Comparison of ENCODE assay signal across 17 cellular contexts in genomic region chr7:16398211-16399017, GRCh38.
"Had no signal": no experiment of that assay in that cellular context is flagged by ENCODE, and none has a peak within 500 bp of the region (broad histone marks: within the 10 kb centered on the region; RNA-seq: fewer than 3 reads in every experiment).

No MANE protein-coding gene starts in this region.

- H3K4me3 ChIP-seq: lung, mucosa of descending colon, upper lobe of left lung had no signal

- FAIRE-seq: colon had no signal

- H3K27ac Mint-ChIP-seq: activated CD8-positive, alpha-beta memory T cell treated with anti-CD3 and anti-CD28 coated beads, Interleukin-2, amount 10 ng/mL, durations not matched to agents 7 days and 5 days; activated naive CD8-positive, alpha-beta T cell treated with anti-CD3 and anti-CD28 coated beads, Interleukin-2, amount 10 ng/mL, durations not matched to agents 7 days and 5 days had no signal

- H3K4me1 Mint-ChIP-seq: activated CD8-positive, alpha-beta memory T cell treated with anti-CD3 and anti-CD28 coated beads, Interleukin-2, amount 10 ng/mL, durations not matched to agents 7 days and 5 days; activated naive CD8-positive, alpha-beta T cell treated with anti-CD3 and anti-CD28 coated beads, Interleukin-2, amount 10 ng/mL, durations not matched to agents 7 days and 5 days had no signal

- H3K4me3 Mint-ChIP-seq: activated CD8-positive, alpha-beta memory T cell treated with anti-CD3 and anti-CD28 coated beads, Interleukin-2, amount 10 ng/mL, durations not matched to agents 7 days and 5 days; activated naive CD8-positive, alpha-beta T cell treated with anti-CD3 and anti-CD28 coated beads, Interleukin-2, amount 10 ng/mL, durations not matched to agents 7 days and 5 days; activated T-cell treated with anti-CD3 and anti-CD28 coated beads, Interleukin-2, amount 50 U/mL, for 4 hours; immature natural killer cell; naive thymus-derived CD8-positive, alpha-beta T cell had no signal

- H3K27me3 Mint-ChIP-seq: activated CD8-positive, alpha-beta memory T cell treated with anti-CD3 and anti-CD28 coated beads, Interleukin-2, amount 10 ng/mL, durations not matched to agents 7 days and 5 days; activated naive CD8-positive, alpha-beta T cell treated with anti-CD3 and anti-CD28 coated beads, Interleukin-2, amount 10 ng/mL, durations not matched to agents 7 days and 5 days; naive thymus-derived CD8-positive, alpha-beta T cell had no signal

- DNase-seq: activated CD4-positive, alpha-beta T cell treated with anti-CD3 and anti-CD28 coated beads, Interleukin-2, amount 50 U/mL, for 48 hours; activated CD4-positive, CD25-positive, alpha-beta regulatory T cell treated with anti-CD3 and anti-CD28 coated beads, Interleukin-2, amount 50 U/mL, for 72 hours; activated CD8-positive, alpha-beta memory T cell treated with anti-CD3 and anti-CD28 coated beads, Interleukin-2, amount 10 ng/mL, durations not matched to agents 7 days and 5 days; activated gamma-delta T cell; activated naive CD8-positive, alpha-beta T cell treated with anti-CD3 and anti-CD28 coated beads, Interleukin-2, amount 10 ng/mL, durations not matched to agents 7 days and 5 days; activated T-cell treated with anti-CD3 and anti-CD28 coated beads, Interleukin-2, amount 50 U/mL, for 4 hours; hippocampal formation; mucosa of descending colon; naive thymus-derived CD8-positive, alpha-beta T cell; occipital lobe; stimulated activated CD4-positive, alpha-beta T cell treated with anti-CD3 and anti-CD28 coated beads, Interleukin-2, amount 100 ng/mL, for 24 hours; T-helper 2 cell; upper lobe of left lung had no signal

- H3K27me3 ChIP-seq: upper lobe of left lung had no signal

- ATAC-seq: activated CD8-positive, alpha-beta memory T cell treated with anti-CD3 and anti-CD28 coated beads, Interleukin-2, amount 10 ng/mL, durations not matched to agents 7 days and 5 days; activated T-cell treated with anti-CD3 and anti-CD28 coated beads, Interleukin-2, amount 50 U/mL, for 4 hours; mucosa of descending colon; naive thymus-derived CD8-positive, alpha-beta T cell; sciatic nerve had no signal

- H3K4me1 ChIP-seq: upper lobe of left lung had no signal

- H3K27ac ChIP-seq: upper lobe of left lung had no signal

- H3K36me3 ChIP-seq: upper lobe of left lung had no signal
